Comparison of ENCODE assay signal across 1 cellular context in genomic region chr3:129565902-129566301, GRCh38.
TF ChIP-seq lines count a peak whose summit lies in the region.

No MANE protein-coding gene starts in this region.

TF ChIP-seq in K562, 482 proteins besides CTCF, POLR2A, EP300 and RAD21:
- peak; percentile 80 for TF ChIP-seq RBM25 (IDR thresholded peaks at IDR 0.05; ENCODE audit: low read depth, low read length, severe bottlenecking)
- no peak for TF ChIP-seq KAT7 (CRISPR knock-in tag; IDR thresholded peaks at IDR 0.05; ENCODE audit: borderline replicate concordance)
- TF ChIP-seq ZNF274 (IDR thresholded peaks at IDR 0.05; ENCODE audit: borderline replicate concordance, low read depth, low read length) = no peak
- TF ChIP-seq BCOR (IDR thresholded peaks at IDR 0.05) = peak; percentile 53
